ENCODE assay signal across 22 cellular contexts in the genomic region with DNA sequence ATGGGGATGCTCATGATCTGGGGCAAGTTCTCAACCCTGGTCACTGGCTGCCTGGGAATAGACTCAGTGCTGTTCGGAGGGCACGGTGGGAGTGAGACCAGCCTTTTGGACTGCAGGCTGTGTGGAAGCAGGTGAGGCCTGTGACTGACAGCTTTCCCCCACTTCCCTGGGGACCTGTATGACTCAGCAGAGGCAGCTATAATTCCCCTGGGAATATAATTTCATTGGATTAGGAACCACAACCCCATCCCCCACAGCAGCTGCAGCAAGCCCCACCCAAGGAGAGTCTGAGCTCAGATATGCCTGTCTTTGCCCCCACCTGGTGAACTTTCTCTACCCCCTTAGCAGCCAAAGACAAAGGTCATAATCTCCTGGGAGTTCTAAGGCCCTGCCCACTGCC.
"Had no signal": no experiment of that assay in that cellular context is flagged by ENCODE, and none has a peak within 500 bp of the region (broad histone marks: within the 10 kb centered on the region; RNA-seq: fewer than 3 reads in every experiment).

No MANE protein-coding gene starts in this region.

- H3K9me3 ChIP-seq: pancreas had no signal

- H3K27me3 ChIP-seq: cardiac muscle cell, esophagus muscularis mucosa, gastroesophageal sphincter, pancreas, stomach, upper lobe of left lung had no signal

- H3K36me3 Mint-ChIP-seq: activated naive CD8-positive, alpha-beta T cell treated with anti-CD3 and anti-CD28 coated beads, Interleukin-2, amount 10 ng/mL, durations not matched to agents 7 days and 5 days; naive thymus-derived CD8-positive, alpha-beta T cell had no signal

- H3K27ac Mint-ChIP-seq: activated B cell treated with CpG ODN at 0.5 μM for 24 hours; activated CD8-positive, alpha-beta T cell treated with anti-CD3 and anti-CD28 coated beads for 36 hours; activated naive CD8-positive, alpha-beta T cell treated with anti-CD3 and anti-CD28 coated beads, Interleukin-2, amount 10 ng/mL, durations not matched to agents 7 days and 5 days; activated T-helper 2 cell treated with anti-CD3 and anti-CD28 coated beads, Interferon-gamma antibody, Interleukin-2, Interleukin-4, amounts not matched to agents 10 μg/mL and 5 μg/mL and 100 μg/mL, durations not matched to agents 14 hours and 24 hours and 36 hours; naive thymus-derived CD8-positive, alpha-beta T cell had no signal

- H3K4me1 ChIP-seq: esophagus muscularis mucosa, gastroesophageal sphincter, pancreas, stomach, upper lobe of left lung had no signal

- H3K36me3 ChIP-seq: cardiac muscle cell, esophagus muscularis mucosa, gastroesophageal sphincter, pancreas, stomach, upper lobe of left lung had no signal

- H3K4me3 Mint-ChIP-seq: activated B cell treated with CpG ODN at 0.5 μM for 24 hours; activated CD8-positive, alpha-beta T cell treated with anti-CD3 and anti-CD28 coated beads for 36 hours; activated naive CD8-positive, alpha-beta T cell treated with anti-CD3 and anti-CD28 coated beads, Interleukin-2, amount 10 ng/mL, durations not matched to agents 7 days and 5 days; naive thymus-derived CD8-positive, alpha-beta T cell had no signal

- H3K4me1 Mint-ChIP-seq: activated naive CD8-positive, alpha-beta T cell treated with anti-CD3 and anti-CD28 coated beads, Interleukin-2, amount 10 ng/mL, durations not matched to agents 7 days and 5 days; naive thymus-derived CD8-positive, alpha-beta T cell had no signal

- DNase-seq: activated B cell treated with CpG ODN at 0.5 μM for 24 hours; activated CD4-positive, alpha-beta T cell treated with anti-CD3 and anti-CD28 coated beads for 4 hours; activated CD8-positive, alpha-beta T cell treated with anti-CD3 and anti-CD28 coated beads for 36 hours; activated naive CD4-positive, alpha-beta T cell treated with Interleukin-2 at 50 U/mL for 16 hours; activated naive CD8-positive, alpha-beta T cell treated with anti-CD3 and anti-CD28 coated beads, Interleukin-2, amount 10 ng/mL, durations not matched to agents 7 days and 5 days; activated T-cell treated with anti-CD3 and anti-CD28 coated beads, Interleukin-2, amount 50 U/mL, for 1 hour; amygdala; dermis blood vessel endothelial cell; effector memory CD4-positive, alpha-beta T cell; left cardiac atrium; mesenchymal stem cell; naive thymus-derived CD8-positive, alpha-beta T cell; pancreas; stimulated activated CD4-positive, alpha-beta T cell treated with anti-CD3 and anti-CD28 coated beads, Interleukin-4, amount 100 ng/mL, for 1 hour; stomach; upper lobe of left lung had no signal

- H3K27ac ChIP-seq: cardiac muscle cell, esophagus muscularis mucosa, gastroesophageal sphincter, pancreas, stomach, upper lobe of left lung had no signal

- H3K4me2 ChIP-seq: smooth muscle cell had no signal

- ATAC-seq: activated CD8-positive, alpha-beta T cell treated with anti-CD3 and anti-CD28 coated beads for 36 hours; gastroesophageal sphincter; left cardiac atrium; naive thymus-derived CD8-positive, alpha-beta T cell; pancreas; sciatic nerve had no signal

- H3K9me3 Mint-ChIP-seq: activated naive CD8-positive, alpha-beta T cell treated with anti-CD3 and anti-CD28 coated beads, Interleukin-2, amount 10 ng/mL, durations not matched to agents 7 days and 5 days; activated T-helper 2 cell treated with anti-CD3 and anti-CD28 coated beads, Interferon-gamma antibody, Interleukin-2, Interleukin-4, amounts not matched to agents 10 μg/mL and 5 μg/mL and 100 μg/mL, durations not matched to agents 14 hours and 24 hours and 36 hours had no signal

- H3K27me3 Mint-ChIP-seq: activated B cell treated with CpG ODN at 0.5 μM for 24 hours had no signal

- H3K4me3 ChIP-seq: cardiac muscle cell, esophagus muscularis mucosa, gastroesophageal sphincter, pancreas, smooth muscle cell, stomach, upper lobe of left lung had no signal
